Comparison of ENCODE assay signal across 9 cellular contexts in genomic region chr18:34707670-34708069, GRCh38. TPM values are rescaled to one million over a fixed set of nuclear protein-coding genes. Genes with fewer than 3 reads are reported as not detected.
DNase-seq lines count a peak whose midpoint lies in the region; ATAC-seq lines count a peak whose summit lies in the region.
"Had no signal": no experiment of that assay in that cellular context is flagged by ENCODE, and none has a peak within 500 bp of the region (broad histone marks: within the 10 kb centered on the region; RNA-seq: fewer than 3 reads in every experiment).

No MANE protein-coding gene starts in this region.

- H3K4me1 ChIP-seq in CD4-positive, alpha-beta memory T cell (ENCODE audit: insufficient read depth, low read length) = no peaks in the 10 kb centered on the region

- H3K4me3 Mint-ChIP-seq in CD4-positive, alpha-beta memory T cell = no peak overlapping the region
- H3K4me3 Mint-ChIP-seq in activated T-cell treated with anti-CD3 and anti-CD28 coated beads, Interleukin-2, amount 50 U/mL, for 4 hours = no peak overlapping the region
- H3K4me3 Mint-ChIP-seq: activated naive CD4-positive, alpha-beta T cell treated with anti-CD3 and anti-CD28 coated beads, Interleukin-2, amount 50 U/mL, for 24 hours had no signal

- no peak for ATAC-seq in GM19452 (IDR thresholded peaks at IDR 0.05; ENCODE audit: unreplicated experiment)
- ATAC-seq in activated T-cell treated with anti-CD3 and anti-CD28 coated beads, Interleukin-2, amount 50 U/mL, for 4 hours = no peak

- H3K27ac ChIP-seq in CD4-positive, alpha-beta memory T cell (ENCODE audit: low read depth, low read length) = no peak overlapping the region

- DNase-seq in Ammon's horn (ENCODE audit: low spot score) (peak; percentile 47), NCI-H1092 treated with DMSO at 0.1 percent for 48 hours (lab: John Stamatoyannopoulos, UW) (peak; percentile 93), astrocyte of the hippocampus (ENCODE audit: low read depth, low spot score) (peak; percentile 96), islet precursor cell (peak; percentile 85), posterior vena cava (ENCODE audit: low spot score) (no peak)
- no peak for DNase-seq in CD4-positive, alpha-beta memory T cell
- no peak for DNase-seq in activated T-cell treated with anti-CD3 and anti-CD28 coated beads, Interleukin-2, amount 50 U/mL, for 4 hours

- no peaks in the 10 kb centered on the region for H3K36me3 Mint-ChIP-seq in CD4-positive, alpha-beta memory T cell
- no peaks in the 10 kb centered on the region for H3K36me3 Mint-ChIP-seq in activated T-cell treated with anti-CD3 and anti-CD28 coated beads, Interleukin-2, amount 50 U/mL, for 4 hours (ENCODE audit: insufficient read depth)
- H3K36me3 Mint-ChIP-seq: activated naive CD4-positive, alpha-beta T cell treated with anti-CD3 and anti-CD28 coated beads, Interleukin-2, amount 50 U/mL, for 24 hours had no signal

- H3K4me1 Mint-ChIP-seq in CD4-positive, alpha-beta memory T cell = no peaks in the 10 kb centered on the region
- no peaks in the 10 kb centered on the region for H3K4me1 Mint-ChIP-seq in activated T-cell treated with anti-CD3 and anti-CD28 coated beads, Interleukin-2, amount 50 U/mL, for 4 hours (ENCODE audit: low read depth)
- H3K4me1 Mint-ChIP-seq: activated naive CD4-positive, alpha-beta T cell treated with anti-CD3 and anti-CD28 coated beads, Interleukin-2, amount 50 U/mL, for 24 hours had no signal

- peaks cover 2 to 3% of the 10 kb centered on the region in 2 donors for H3K27me3 Mint-ChIP-seq in CD4-positive, alpha-beta memory T cell
- peaks cover 4% of the 10 kb centered on the region for H3K27me3 Mint-ChIP-seq in activated T-cell treated with anti-CD3 and anti-CD28 coated beads, Interleukin-2, amount 50 U/mL, for 4 hours (ENCODE audit: low read depth)

- H3K36me3 ChIP-seq in CD4-positive, alpha-beta memory T cell (ENCODE audit: insufficient read depth, low read length) = no peaks in the 10 kb centered on the region

- CTCF ChIA-PET in CD4-positive, alpha-beta memory T cell (lab: Charles Lee; ENCODE audit: partially characterized antibody) = no interaction called here

- POLR2A ChIA-PET in CD4-positive, alpha-beta memory T cell (lab: Charles Lee; ENCODE audit: partially characterized antibody) = no interaction called here

- no peak overlapping the region for H3K27ac Mint-ChIP-seq in CD4-positive, alpha-beta memory T cell
- H3K27ac Mint-ChIP-seq: activated naive CD4-positive, alpha-beta T cell treated with anti-CD3 and anti-CD28 coated beads, Interleukin-2, amount 50 U/mL, for 24 hours had no signal

- intact Hi-C loops in CD4-positive, alpha-beta memory T cell (cut with micrococcal nuclease) = no loop called here
- intact Hi-C loops in posterior vena cava (cut with DNase I) = loop anchor here (1.0 to 5.0 kb wide), 2 partner anchors 50 to 385 kb away; no protein-coding TSS in a partner anchor

- H3K27me3 ChIP-seq in CD4-positive, alpha-beta memory T cell (ENCODE audit: insufficient read depth, low read length) = no peaks in the 10 kb centered on the region

- H3K9me3 ChIP-seq in CD4-positive, alpha-beta memory T cell (ENCODE audit: control insufficient read depth in 1 of 2, low read length in 2 of 2) = no peaks in the 10 kb centered on the region

- peaks cover 0 to 3% (median 0%) of the 10 kb centered on the region in 8 donors for H3K9me3 Mint-ChIP-seq in CD4-positive, alpha-beta memory T cell
- no peaks in the 10 kb centered on the region for H3K9me3 Mint-ChIP-seq in activated T-cell treated with anti-CD3 and anti-CD28 coated beads, Interleukin-2, amount 50 U/mL, for 4 hours
- H3K9me3 Mint-ChIP-seq: activated naive CD4-positive, alpha-beta T cell treated with anti-CD3 and anti-CD28 coated beads, Interleukin-2, amount 50 U/mL, for 24 hours had no signal

- H3K4me3 ChIP-seq in CD4-positive, alpha-beta memory T cell (ENCODE audit: low read length in 2 of 2) = no peak overlapping the region

RNA-seq across cellular contexts. Expression of gene DTNA, which starts 2.4 kb away (rescaled TPM):
- total RNA-seq in CD4-positive, alpha-beta memory T cell = under 1 TPM in 1 of 2 experiments, not detected in 1; 0.58 TPM
- not detected for polyA plus RNA-seq in CD4-positive, alpha-beta memory T cell
- 100 to 1,000 TPM; 110 to 115 TPM for total RNA-seq in posterior vena cava
- under 1 TPM in 2 of 3 donors, not detected in 1; 0.18 to 0.24 TPM for total RNA-seq in activated T-cell treated with anti-CD3 and anti-CD28 coated beads, Interleukin-2, amount 50 U/mL, for 4 hours

Comparison
In these comparisons a context has a peak if more than half of its experiments do, and no peak if none do; other contexts are left out.
1. DNase-seq: peak in Ammon's horn (single experiment), NCI-H1092 treated with DMSO at 0.1 percent for 48 hours (single experiment), astrocyte of the hippocampus (single experiment) and islet precursor cell (single experiment); none in CD4-positive, alpha-beta memory T cell (0 of 5), posterior vena cava (single experiment) and activated T-cell treated with anti-CD3 and anti-CD28 coated beads, Interleukin-2, amount 50 U/mL, for 4 hours (single experiment).
2. RNA of gene DTNA, which starts 2.4 kb away (total RNA-seq): 110 to 115 TPM in posterior vena cava; 0.58 TPM in CD4-positive, alpha-beta memory T cell and 0.18 to 0.24 TPM in activated T-cell treated with anti-CD3 and anti-CD28 coated beads, Interleukin-2, amount 50 U/mL, for 4 hours; every median in the first group is over 10 times any median in the second.